ENCODE assay signal across 32 cellular contexts in the genomic region with DNA sequence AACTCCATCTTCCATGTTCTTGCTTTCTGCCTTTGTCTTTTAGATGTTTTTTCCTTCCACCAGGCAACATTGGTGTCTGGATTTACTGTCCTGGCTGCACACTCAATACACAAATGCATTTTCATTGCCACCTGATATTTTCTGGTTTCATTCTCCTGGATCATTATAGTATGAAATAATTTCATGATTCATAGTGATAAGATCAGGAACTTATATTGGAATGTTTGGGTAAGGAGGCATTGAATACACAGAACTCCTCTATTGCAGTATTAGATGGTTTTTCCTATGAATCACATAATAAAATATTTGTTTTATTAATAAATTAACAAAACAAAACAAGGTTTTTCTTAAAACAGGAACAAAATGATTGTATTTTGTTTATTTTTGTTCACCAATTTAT.
"Had no signal": no experiment of that assay in that cellular context is flagged by ENCODE, and none has a peak within 500 bp of the region (broad histone marks: within the 10 kb centered on the region; RNA-seq: fewer than 3 reads in every experiment).

No MANE protein-coding gene starts in this region.

- H3K27me3 ChIP-seq: MG63 had no signal

- H3K36me3 ChIP-seq: MG63 had no signal

- H3K9ac ChIP-seq: KMS-11 had no signal

- H3K4me3 ChIP-seq: MG63 had no signal

- H3K4me2 ChIP-seq: KMS-11 had no signal

- H3K27ac ChIP-seq: KMS-11 had no signal

- H3K9me3 ChIP-seq: MG63 had no signal

- DNase-seq: Karpas-422, Kasumi-1, KG1, MG63, MM.1S, MV-4-11, NCI-H1048, NCI-H1092, NCI-H1092 treated with DMSO at 0.1 percent for 48 hours, NCI-H1105, NCI-H1105 treated with DMSO at 0.1 percent for 48 hours, NCI-H1417, NCI-H1417 treated with DMSO at 0.1 percent for 48 hours, NCI-H1436, NCI-H1436 treated with DMSO at 0.1 percent for 48 hours, NCI-H146, NCI-H1694, NCI-H1694 treated with DMSO at 0.1 percent for 48 hours, NCI-H187, NCI-H187 treated with DMSO at 0.1 percent for 48 hours, NCI-H1930, NCI-H2029, NCI-H2029 treated with DMSO at 0.1 percent for 48 hours, NCI-H2081, NCI-H2081 treated with DMSO at 0.1 percent for 48 hours, NCI-H2107, NCI-H2171, NCI-H2227 treated with DMSO at 0.1 percent for 48 hours, NCI-H226, NCI-H345, NCI-H446 treated with DMSO at 0.1 percent for 48 hours had no signal
